8 cellular contexts compared by ENCODE assay signal in the genomic region with DNA sequence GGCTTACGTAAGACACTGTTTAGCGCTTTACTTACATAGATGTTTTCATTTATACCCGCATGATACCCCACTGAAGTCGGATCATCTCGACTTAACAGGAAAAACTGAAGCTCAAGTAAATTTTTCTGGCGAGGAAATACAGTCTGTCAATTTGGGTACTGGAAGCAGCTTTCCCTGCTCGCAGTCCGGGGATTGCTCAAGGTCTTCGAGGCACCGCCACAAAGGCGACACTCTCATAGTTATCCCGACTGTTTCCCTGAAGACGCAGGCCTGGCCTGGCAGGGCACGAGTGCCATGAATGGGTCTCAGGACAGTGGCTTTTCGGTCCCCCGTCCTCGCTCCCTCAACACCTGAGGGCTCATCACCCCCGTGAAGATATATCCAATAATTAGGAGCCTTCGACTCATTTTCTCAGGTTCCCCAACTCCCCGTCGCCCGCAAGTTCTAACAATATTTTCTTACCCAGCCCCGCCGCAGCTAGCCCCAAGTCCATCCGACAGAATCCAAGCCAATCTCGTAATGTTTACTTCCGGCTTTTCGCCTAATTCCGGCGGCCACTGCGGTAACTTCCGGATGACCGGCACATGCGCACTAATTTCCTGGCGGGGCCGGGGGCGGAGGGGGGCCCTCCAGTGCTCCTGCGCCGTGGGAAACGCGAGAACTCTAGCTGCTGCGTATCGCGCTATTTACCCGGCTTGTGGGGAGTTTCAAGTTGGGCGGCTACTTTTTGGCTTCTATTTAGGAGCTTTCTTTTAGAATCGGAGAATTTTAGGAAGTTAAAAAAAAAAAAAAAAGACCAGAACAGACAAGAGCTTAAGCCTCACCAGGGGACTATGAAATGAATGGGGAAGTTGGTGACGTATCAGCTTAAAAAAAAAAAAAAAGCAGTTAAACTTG. TPM values are rescaled to one million over a fixed set of nuclear protein-coding genes. Genes with fewer than 3 reads are reported as not detected.
DNase-seq lines count a peak whose midpoint lies in the region; ATAC-seq and TF ChIP-seq lines count a peak whose summit lies in the region.

Gene SLU7, minus strand, starts transcription at position 521 of the 897 bp plus-strand sequence. CDS start 3,787 bp downstream, outside the sequence.

- CTCF ChIA-PET in RWPE1 (lab: Yijun Ruan, JAX) = interaction anchor here (0.6 kb wide), 2 partner anchors 305 to 1348 kb away, joined by 4 to 8 read pairs; no protein-coding TSS in a partner anchor

- peak within 1 kb of the TSS; percentile 96 for H3K27ac Mint-ChIP-seq in activated T-helper 17 cell treated with anti-CD3 and anti-CD28 coated beads, Interleukin-2, amount 50 U/mL, for 72 hours
- H3K27ac Mint-ChIP-seq in natural killer cell = peak within 1 kb of the TSS; percentile 99

- intact Hi-C loops in natural killer cell (cut with micrococcal nuclease) = loop anchor here (1.0 kb wide), 2 partner anchors 300 to 410 kb away; partner anchors contain the start of genes PWWP2A and TTC1

- H3K27me3 Mint-ChIP-seq in activated T-helper 17 cell treated with anti-CD3 and anti-CD28 coated beads, Interleukin-2, amount 50 U/mL, for 72 hours = no peaks in the 10 kb centered on the region
- no peaks in the 10 kb centered on the region for H3K27me3 Mint-ChIP-seq in natural killer cell (ENCODE audit: low read depth in 2 of 2)

- ATAC-seq in activated T-helper 17 cell treated with anti-CD3 and anti-CD28 coated beads, Interleukin-2, amount 50 U/mL, for 72 hours (replicated peaks) = peak; percentile 75
- ATAC-seq in natural killer cell = peak; percentile 78 to 87 (median 81)

- POLR2A ChIA-PET in RWPE1 (lab: Yijun Ruan, JAX; ENCODE audit: low non-redundant PET) = interaction anchor here (0.5 to 0.7 kb wide), 6 partner anchors 8 to 354 kb away, joined by 3 to 12 read pairs (median 7); no protein-coding TSS in a partner anchor

- no peaks in the 10 kb centered on the region for H3K9me3 Mint-ChIP-seq in activated T-helper 17 cell treated with anti-CD3 and anti-CD28 coated beads, Interleukin-2, amount 50 U/mL, for 72 hours
- H3K9me3 Mint-ChIP-seq in natural killer cell = no peaks in the 10 kb centered on the region

- DNase-seq in Daoy (ENCODE audit: low read depth) (peak; percentile 98), GOT3 (lab: John Stamatoyannopoulos, UW) (peak; percentile 94), LNCaP clone FGC (ENCODE audit: low read depth) (peak; percentile 86), RWPE1 (ENCODE audit: low spot score) (peak; percentile 99), fibroblast of mammary gland (ENCODE audit: low read depth) (peak; percentile 94), natural killer cell (peak; percentile 94)
- DNase-seq in stimulated activated naive CD4-positive, alpha-beta T cell treated with Interleukin-2 at 50 U/mL for 16 hours (lab: John Stamatoyannopoulos, UW) = peak; percentile 91

- H3K36me3 Mint-ChIP-seq in activated T-helper 17 cell treated with anti-CD3 and anti-CD28 coated beads, Interleukin-2, amount 50 U/mL, for 72 hours (ENCODE audit: low read depth) = peaks cover 74% of the 10 kb centered on the region
- no peaks in the 10 kb centered on the region for H3K36me3 Mint-ChIP-seq in natural killer cell

- TF ChIP-seq CTCF in LNCaP clone FGC (IDR thresholded peaks at IDR 0.05; ENCODE audit: control insufficient read depth, extremely low read depth, insufficient read depth) (no peak), RWPE1 (conservative IDR thresholded peaks at IDR 0.05; ENCODE audit: low read depth) (no peak), fibroblast of mammary gland (conservative IDR thresholded peaks at IDR 0.05; ENCODE audit: control insufficient read depth, insufficient read depth, low read depth, low read length) (no peak), natural killer cell (IDR thresholded peaks at IDR 0.05) (no peak)

- peaks cover 42% of the 10 kb centered on the region for H3K4me1 Mint-ChIP-seq in activated T-helper 17 cell treated with anti-CD3 and anti-CD28 coated beads, Interleukin-2, amount 50 U/mL, for 72 hours
- peaks cover 53 to 61% of the 10 kb centered on the region in 2 donors for H3K4me1 Mint-ChIP-seq in natural killer cell

- H3K4me3 ChIP-seq in LNCaP clone FGC (ENCODE audit: low read depth, low read length) (peak within 1 kb of the TSS; percentile 98), fibroblast of mammary gland (ENCODE audit: control insufficient read depth, low read depth, low read length) (peak within 1 kb of the TSS; percentile 87)

- H3K27ac ChIP-seq in RWPE1 = peak within 1 kb of the TSS; percentile 76

- H3K4me3 Mint-ChIP-seq in activated T-helper 17 cell treated with anti-CD3 and anti-CD28 coated beads, Interleukin-2, amount 50 U/mL, for 72 hours = peak within 1 kb of the TSS; percentile 93
- H3K4me3 Mint-ChIP-seq in natural killer cell = peak within 1 kb of the TSS; percentile 96

RNA-seq across cellular contexts. Expression of gene SLU7, which starts in this region (rescaled TPM):
- total RNA-seq in Daoy (2014; rRNA removed; shearing (Covaris generic)) = 62.4 and 64.4 TPM in 2 replicates
- 10 to 100 TPM; 33.2 to 53.7 TPM for total RNA-seq in activated T-helper 17 cell treated with anti-CD3 and anti-CD28 coated beads, Interleukin-2, amount 50 U/mL, for 72 hours
- 100 to 1,000 TPM; 114 to 143 (median 118) TPM for total RNA-seq in natural killer cell

Comparison
In these comparisons a context has a peak if more than half of its experiments do, and no peak if none do; other contexts are left out.
1. Peak in every context shown above with its lines: DNase-seq, ATAC-seq, H3K4me3 ChIP-seq and H3K27ac ChIP-seq.